14 cellular contexts compared by ENCODE assay signal in the genomic region with DNA sequence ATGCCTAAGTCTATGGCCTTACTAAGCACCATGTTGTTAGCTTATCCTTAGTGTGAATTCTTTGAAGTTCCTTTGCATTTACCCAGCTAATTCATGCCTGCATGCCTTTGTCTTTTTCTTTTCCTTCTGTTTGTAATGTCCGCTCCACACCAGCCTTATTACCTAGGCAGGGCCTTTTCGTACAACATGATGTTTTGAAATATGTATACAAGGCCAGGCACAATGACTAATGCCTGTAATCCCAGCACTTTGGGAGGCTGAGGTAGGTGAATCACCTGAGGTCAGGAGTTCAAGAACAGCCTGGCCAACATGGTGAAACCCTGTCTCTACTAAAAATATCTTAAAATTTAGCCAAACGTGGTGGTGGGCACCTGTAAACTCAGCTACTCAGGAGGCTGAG.
"Had no signal": no experiment of that assay in that cellular context is flagged by ENCODE, and none has a peak within 500 bp of the region (broad histone marks: within the 10 kb centered on the region; RNA-seq: fewer than 3 reads in every experiment).

No MANE protein-coding gene starts in this region.

- H3K9me3 ChIP-seq: esophagus squamous epithelium, mucosa of descending colon, testis, tibial nerve, upper lobe of right lung had no signal

- H3K27me3 ChIP-seq: esophagus squamous epithelium, spleen, testis, tibial nerve, upper lobe of right lung had no signal

- DNase-seq: effector memory CD4-positive, alpha-beta T cell; esophagus squamous epithelium; mucosa of descending colon; naive thymus-derived CD8-positive, alpha-beta T cell; spleen; stimulated activated CD4-positive, alpha-beta T cell treated with anti-CD3 and anti-CD28 coated beads, Interleukin-15, amount 100 ng/mL, for 24 hours; stimulated activated CD4-positive, alpha-beta T cell treated with anti-CD3 and anti-CD28 coated beads, Interleukin-1b, Interleukin-23, amount 100 ng/mL, for 48 hours; stimulated activated CD4-positive, alpha-beta T cell treated with anti-CD3 and anti-CD28 coated beads, Interleukin-4, amount 100 ng/mL, for 24 hours; testis; upper lobe of right lung had no signal

- H3K4me1 ChIP-seq: esophagus squamous epithelium, spleen, testis, tibial nerve, upper lobe of right lung had no signal

- H3K27ac ChIP-seq: epithelial cell of prostate, spleen, testis, tibial nerve, upper lobe of right lung had no signal

- H3K4me3 ChIP-seq: esophagus squamous epithelium, mucosa of descending colon, spleen, testis, tibial nerve, upper lobe of right lung had no signal

- ATAC-seq: mucosa of descending colon; naive thymus-derived CD8-positive, alpha-beta T cell; sciatic nerve; stimulated activated memory B cell treated with anti-CD40 and anti-IgM and Interleukin-4, amounts not matched to agents 10 μg/mL and 1 μg/mL and 100 μg/mL, for 72 hours; upper lobe of right lung had no signal

- H3K36me3 ChIP-seq: esophagus squamous epithelium, spleen, tibial nerve, upper lobe of right lung had no signal
